11 cellular contexts compared by ENCODE assay signal in genomic region chr13:78160793-78161192, GRCh38.
A peak's percentile ranks its signal among the peaks of the same experiment; 100 is the strongest.
DNase-seq lines count a peak whose midpoint lies in the region; ATAC-seq and TF ChIP-seq lines count a peak whose summit lies in the region.
"Had no signal": no experiment of that assay in that cellular context is flagged by ENCODE, and none has a peak within 500 bp of the region (broad histone marks: within the 10 kb centered on the region; RNA-seq: fewer than 3 reads in every experiment).

No MANE protein-coding gene starts in this region.

- ATAC-seq in HG03354 (IDR thresholded peaks at IDR 0.05; ENCODE audit: poor library complexity, severe bottlenecking, unreplicated experiment) (peak; percentile 63), GM18858 (IDR thresholded peaks at IDR 0.05; ENCODE audit: unreplicated experiment) (no peak), GM21360 (IDR thresholded peaks at IDR 0.05; ENCODE audit: unreplicated experiment) (no peak), GM19397 (IDR thresholded peaks at IDR 0.05; ENCODE audit: unreplicated experiment) (no peak)
- ATAC-seq in naive thymus-derived CD4-positive, alpha-beta T cell = peak; percentile 57
- ATAC-seq: natural killer cell had no signal

- no peaks in the 10 kb centered on the region for H3K27me3 ChIP-seq in naive thymus-derived CD4-positive, alpha-beta T cell (ENCODE audit: control insufficient read depth in 2 of 2, insufficient read depth in 2 of 2, low read length in 2 of 2)
- H3K27me3 ChIP-seq: esophagus squamous epithelium, SJSA1 had no signal

- no peak overlapping the region for H3K27ac ChIP-seq in naive thymus-derived CD4-positive, alpha-beta T cell (ENCODE audit: low read depth, low read length)
- H3K27ac ChIP-seq: esophagus squamous epithelium, SJSA1 had no signal

- no peak for TF ChIP-seq CTCF in GM13977 (IDR thresholded peaks at IDR 0.05; ENCODE audit: extremely low read depth, insufficient read depth, missing control alignments)

- POLR2A ChIA-PET in naive thymus-derived CD4-positive, alpha-beta T cell (lab: Charles Lee) = no interaction called here

- DNase-seq in GM13977 (ENCODE audit: low spot score) (peak; percentile 13), RPMI8226 (peak; percentile 23)
- DNase-seq in naive thymus-derived CD4-positive, alpha-beta T cell = no peak
- no peak for DNase-seq in activated naive CD4-positive, alpha-beta T cell treated with Interleukin-2 at 50 U/mL for 16 hours
- DNase-seq: esophagus squamous epithelium, natural killer cell had no signal

- H3K27ac Mint-ChIP-seq in naive thymus-derived CD4-positive, alpha-beta T cell = no peak overlapping the region
- H3K27ac Mint-ChIP-seq: natural killer cell had no signal

- H3K27me3 Mint-ChIP-seq in naive thymus-derived CD4-positive, alpha-beta T cell = peaks cover 0 to 8% (median 7%) of the 10 kb centered on the region in 5 donors

- no peaks in the 10 kb centered on the region for H3K36me3 Mint-ChIP-seq in naive thymus-derived CD4-positive, alpha-beta T cell
- H3K36me3 Mint-ChIP-seq: natural killer cell had no signal

- no peaks in the 10 kb centered on the region for H3K36me3 ChIP-seq in naive thymus-derived CD4-positive, alpha-beta T cell (ENCODE audit: control insufficient read depth in 2 of 3, insufficient read depth in 3 of 3, low read length in 3 of 3)
- H3K36me3 ChIP-seq: esophagus squamous epithelium, SJSA1 had no signal

- no peak overlapping the region for H3K4me3 Mint-ChIP-seq in naive thymus-derived CD4-positive, alpha-beta T cell
- H3K4me3 Mint-ChIP-seq: natural killer cell had no signal

- in situ Hi-C loops in GM13977 (cut with MboI; ENCODE audit: low pct_unique_long_range_greater_than_20kb, low sequenced_read_pairs, unreplicated experiment) = no loop called here

- H3K4me3 ChIP-seq in naive thymus-derived CD4-positive, alpha-beta T cell (ENCODE audit: low read length) = no peak overlapping the region
- H3K4me3 ChIP-seq: esophagus squamous epithelium, SJSA1 had no signal

- H3K9me3 ChIP-seq in naive thymus-derived CD4-positive, alpha-beta T cell (ENCODE audit: control insufficient read depth in 2 of 3, low read length in 3 of 3) = no peaks in the 10 kb centered on the region
- H3K9me3 ChIP-seq: esophagus squamous epithelium, SJSA1 had no signal

- peaks cover 0 to 4% (median 0%) of the 10 kb centered on the region in 11 donors for H3K9me3 Mint-ChIP-seq in naive thymus-derived CD4-positive, alpha-beta T cell
- H3K9me3 Mint-ChIP-seq: natural killer cell had no signal

- CTCF ChIA-PET in naive thymus-derived CD4-positive, alpha-beta T cell (lab: Charles Lee) = no interaction called here

- peaks cover 0 to 2% (median 0%) of the 10 kb centered on the region in 7 donors for H3K4me1 Mint-ChIP-seq in naive thymus-derived CD4-positive, alpha-beta T cell
- H3K4me1 Mint-ChIP-seq: natural killer cell had no signal

- H3K4me1 ChIP-seq in naive thymus-derived CD4-positive, alpha-beta T cell (ENCODE audit: control insufficient read depth in 2 of 2, insufficient read depth in 2 of 2, low read length in 2 of 2) = no peaks in the 10 kb centered on the region
- H3K4me1 ChIP-seq: esophagus squamous epithelium had no signal

- intact Hi-C loops in naive thymus-derived CD4-positive, alpha-beta T cell (cut with micrococcal nuclease) = no loop called here

Comparison
In these comparisons a context has a peak if more than half of its experiments do, and no peak if none do; other contexts are left out.
1. DNase-seq: peak in GM13977 (single experiment) and RPMI8226 (single experiment); none in naive thymus-derived CD4-positive, alpha-beta T cell (0 of 9) and activated naive CD4-positive, alpha-beta T cell treated with Interleukin-2 at 50 U/mL for 16 hours (single experiment).
2. ATAC-seq: peak in HG03354 (single experiment) and naive thymus-derived CD4-positive, alpha-beta T cell (single experiment); none in GM18858 (single experiment), GM21360 (single experiment) and GM19397 (single experiment).